In the genomic region with DNA sequence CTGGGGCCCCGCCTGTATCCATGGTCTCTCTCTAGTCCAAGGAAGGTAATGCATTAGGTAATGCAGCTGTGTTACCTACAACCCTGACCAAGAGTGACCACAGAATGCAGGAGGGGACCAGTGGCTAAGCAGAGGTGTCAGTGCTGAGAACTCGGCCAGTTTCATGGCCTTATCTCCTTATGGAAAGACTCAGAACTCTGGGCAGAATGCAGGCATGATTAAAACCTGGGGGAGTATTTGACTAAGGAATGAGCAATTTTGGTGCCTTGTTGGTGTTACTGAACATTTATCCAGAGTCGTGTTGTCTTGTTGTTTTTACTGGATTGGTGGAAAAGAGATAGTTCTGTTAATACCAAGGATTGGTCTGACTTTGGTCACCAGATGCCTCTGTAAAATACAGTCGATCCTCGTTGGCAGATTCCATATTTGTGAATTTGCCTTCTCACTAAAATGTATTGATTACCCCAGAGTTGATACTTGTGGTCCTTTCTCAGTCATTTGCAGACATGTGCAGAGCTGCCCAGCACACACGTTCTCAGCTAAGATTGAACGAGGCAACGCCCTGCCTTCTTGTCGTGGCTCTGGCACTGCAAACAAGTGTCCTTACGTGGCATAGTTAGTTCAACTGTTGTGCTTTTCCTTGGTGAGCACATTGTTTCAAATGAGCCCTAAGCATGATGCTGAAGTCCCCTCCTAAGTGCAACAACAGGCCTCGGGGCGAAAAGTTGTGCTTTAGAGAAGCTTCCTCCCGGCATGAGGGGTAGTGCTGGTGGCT, we compare ENCODE assay signal across 24 cellular contexts.
DNase-seq lines count a peak whose midpoint lies in the region; ATAC-seq, FAIRE-seq and TF ChIP-seq lines count a peak whose summit lies in the region.
"Had no signal": no experiment of that assay in that cellular context is flagged by ENCODE, and none has a peak within 500 bp of the region (broad histone marks: within the 10 kb centered on the region; RNA-seq: fewer than 3 reads in every experiment).

No MANE protein-coding gene starts in this region.

- no peaks in the 10 kb centered on the region for H3K36me3 Mint-ChIP-seq in WTC11

- DNase-seq in heart left ventricle = no peak
- no peak for DNase-seq in left ventricle myocardium superior
- DNase-seq in WTC11 (ENCODE audit: low spot score) = no peak
- peak; percentile 22 for DNase-seq in kidney
- DNase-seq in gastrocnemius medialis = no peak
- DNase-seq in Ammon's horn (ENCODE audit: low spot score) = no peak
- no peak for DNase-seq in NCI-H524 treated with DMSO at 0.1 percent for 48 hours (lab: John Stamatoyannopoulos, UW)
- DNase-seq in testis = no peak
- DNase-seq: AML-193; EL; GF-D8; H7; Kasumi-1; MG63; NCI-H1048; NCI-H1436; NCI-H187 treated with DMSO at 0.1 percent for 48 hours; NCI-H510A; NCI-H774; NK-92 treated with Interleukin-12 subunit alpha and Interleukin-12 subunit beta, amount 100 ng/mL, for 24 hours had no signal

- WGBS in heart left ventricle, 4 donors = 57 to 76% (median 68%) methylated on average over 12 to 13 of the region's 13 CpGs
- 89 to 90% methylated on average over 12 to 13 of the region's 13 CpGs for WGBS in testis, 2 donors

- no peak overlapping the region for H3K4me3 Mint-ChIP-seq in WTC11

- CTCF ChIA-PET in WTC11 (lab: Charles Lee) = interaction anchor here (1.0 kb wide), 1 partner anchor 144 kb away, joined by 3 read pairs; no protein-coding TSS in a partner anchor

- TF ChIP-seq POLR2A in heart left ventricle (IDR thresholded peaks at IDR 0.05) (no peak), gastrocnemius medialis (IDR thresholded peaks at IDR 0.05) (no peak), testis (IDR thresholded peaks at IDR 0.05) (no peak)

- peaks cover 28% of the 10 kb centered on the region for H3K4me1 Mint-ChIP-seq in WTC11

- H3K4me1 ChIP-seq in heart left ventricle (peaks cover 12 to 93% (median 44%) of the 10 kb centered on the region in 12 donors), kidney (ENCODE audit: control insufficient read depth in 1 of 2, insufficient read depth in 1 of 2, low read depth in 1 of 2, low read length in 2 of 2) (peaks cover 9% of the 10 kb centered on the region in 2 donors), gastrocnemius medialis (peaks cover 35 to 39% of the 10 kb centered on the region in 2 donors), testis (peaks cover 10% of the 10 kb centered on the region)

- in situ Hi-C loops in gastrocnemius medialis (cut with MboI; ENCODE audit: low sequenced_read_pairs in 4 of 4) = no loop called here

- H3K9ac ChIP-seq in kidney (ENCODE audit: low read length in 2 of 2) = no peak overlapping the region

- ATAC-seq in heart left ventricle (no peak), left ventricle myocardium superior (no peak), WTC11 (no peak), gastrocnemius medialis (no peak)

- H3K9me3 ChIP-seq in heart left ventricle (no peaks in the 10 kb centered on the region), kidney (ENCODE audit: control insufficient read depth in 1 of 2, low read length in 2 of 2) (no peaks in the 10 kb centered on the region), gastrocnemius medialis (no peaks in the 10 kb centered on the region), testis (no peaks in the 10 kb centered on the region)
- H3K9me3 ChIP-seq: MG63, SJSA1 had no signal

- intact Hi-C loops in heart left ventricle (cut with DNase I) (no loop called here), left ventricle myocardium superior (cut with micrococcal nuclease) (no loop called here), kidney (cut with DNase I) (no loop called here), gastrocnemius medialis (cut with DNase I; ENCODE audit: low total_unique reads) (no loop called here), testis (cut with DNase I; ENCODE audit: low total_unique reads) (no loop called here)

- H3K4me3 ChIP-seq in heart left ventricle = no peak overlapping the region
- H3K4me3 ChIP-seq in kidney (ENCODE audit: low read length in 2 of 2) = no peak overlapping the region
- no peak overlapping the region for H3K4me3 ChIP-seq in gastrocnemius medialis
- no peak overlapping the region for H3K4me3 ChIP-seq in testis
- H3K4me3 ChIP-seq: MG63, SJSA1 had no signal

- no peaks in the 10 kb centered on the region for H3K9me3 Mint-ChIP-seq in WTC11

- H3K27ac ChIP-seq in heart left ventricle (peak overlapping the region in 8 of 12 donors; percentile 36 to 94 (median 50)), kidney (ENCODE audit: low read depth in 2 of 2, low read length in 2 of 2) (no peak overlapping the region), gastrocnemius medialis (peak overlapping the region; percentile 11 to 98 (median 28)), testis (no peak overlapping the region)
- H3K27ac ChIP-seq: C4-2B, SJSA1 had no signal

- TF ChIP-seq CTCF in heart left ventricle (IDR thresholded peaks at IDR 0.05) = no peak
- TF ChIP-seq CTCF in WTC11 (IDR thresholded peaks at IDR 0.05) = no peak
- TF ChIP-seq CTCF in kidney (IDR thresholded peaks at IDR 0.05; ENCODE audit: borderline replicate concordance, extremely low read depth, insufficient read depth) = no peak
- no peak for TF ChIP-seq CTCF in gastrocnemius medialis (IDR thresholded peaks at IDR 0.05 in 4 of 5, conservative IDR thresholded peaks at IDR 0.05 in 1 of 5)
- TF ChIP-seq CTCF in testis (IDR thresholded peaks at IDR 0.05) = no peak

- H3K36me3 ChIP-seq in heart left ventricle (peaks cover 0 to 48% (median 32%) of the 10 kb centered on the region in 9 donors), kidney (ENCODE audit: control insufficient read depth in 1 of 2, insufficient read depth in 2 of 2, low read length in 2 of 2) (peaks cover 0 to 2% of the 10 kb centered on the region in 2 donors), gastrocnemius medialis (peaks cover 0 to 35% of the 10 kb centered on the region in 2 donors), testis (ENCODE audit: low read depth, missing control alignments) (no peaks in the 10 kb centered on the region)
- H3K36me3 ChIP-seq: MG63, SJSA1 had no signal

- POLR2A ChIA-PET in WTC11 (lab: Charles Lee) = no interaction called here

- H3K27me3 ChIP-seq in heart left ventricle (no peaks in the 10 kb centered on the region), gastrocnemius medialis (no peaks in the 10 kb centered on the region), testis (no peaks in the 10 kb centered on the region)
- H3K27me3 ChIP-seq: MG63, SJSA1 had no signal

- no peak for FAIRE-seq in kidney (lab: Jason Lieb, UNC)
- FAIRE-seq: D721Med, GM19239 had no signal

- H3K27me3 Mint-ChIP-seq in WTC11 (ENCODE audit: low read depth) = no peaks in the 10 kb centered on the region

- peak overlapping the region; percentile 10; the same call in 1 of the 2 replicates for H3K27ac Mint-ChIP-seq in WTC11

TF ChIP-seq in WTC11, 78 proteins besides CTCF, POLR2A, EP300 and RAD21:
- TF ChIP-seq RELA (CRISPR knock-in tag; IDR thresholded peaks at IDR 0.05; ENCODE audit: borderline replicate concordance) = no peak
- no peak for TF ChIP-seq ZNF263 (CRISPR knock-in tag; IDR thresholded peaks at IDR 0.05; ENCODE audit: low read depth)
- no peak for TF ChIP-seq SOX15 (CRISPR knock-in tag; IDR thresholded peaks at IDR 0.05)
- TF ChIP-seq, protein P1, sequence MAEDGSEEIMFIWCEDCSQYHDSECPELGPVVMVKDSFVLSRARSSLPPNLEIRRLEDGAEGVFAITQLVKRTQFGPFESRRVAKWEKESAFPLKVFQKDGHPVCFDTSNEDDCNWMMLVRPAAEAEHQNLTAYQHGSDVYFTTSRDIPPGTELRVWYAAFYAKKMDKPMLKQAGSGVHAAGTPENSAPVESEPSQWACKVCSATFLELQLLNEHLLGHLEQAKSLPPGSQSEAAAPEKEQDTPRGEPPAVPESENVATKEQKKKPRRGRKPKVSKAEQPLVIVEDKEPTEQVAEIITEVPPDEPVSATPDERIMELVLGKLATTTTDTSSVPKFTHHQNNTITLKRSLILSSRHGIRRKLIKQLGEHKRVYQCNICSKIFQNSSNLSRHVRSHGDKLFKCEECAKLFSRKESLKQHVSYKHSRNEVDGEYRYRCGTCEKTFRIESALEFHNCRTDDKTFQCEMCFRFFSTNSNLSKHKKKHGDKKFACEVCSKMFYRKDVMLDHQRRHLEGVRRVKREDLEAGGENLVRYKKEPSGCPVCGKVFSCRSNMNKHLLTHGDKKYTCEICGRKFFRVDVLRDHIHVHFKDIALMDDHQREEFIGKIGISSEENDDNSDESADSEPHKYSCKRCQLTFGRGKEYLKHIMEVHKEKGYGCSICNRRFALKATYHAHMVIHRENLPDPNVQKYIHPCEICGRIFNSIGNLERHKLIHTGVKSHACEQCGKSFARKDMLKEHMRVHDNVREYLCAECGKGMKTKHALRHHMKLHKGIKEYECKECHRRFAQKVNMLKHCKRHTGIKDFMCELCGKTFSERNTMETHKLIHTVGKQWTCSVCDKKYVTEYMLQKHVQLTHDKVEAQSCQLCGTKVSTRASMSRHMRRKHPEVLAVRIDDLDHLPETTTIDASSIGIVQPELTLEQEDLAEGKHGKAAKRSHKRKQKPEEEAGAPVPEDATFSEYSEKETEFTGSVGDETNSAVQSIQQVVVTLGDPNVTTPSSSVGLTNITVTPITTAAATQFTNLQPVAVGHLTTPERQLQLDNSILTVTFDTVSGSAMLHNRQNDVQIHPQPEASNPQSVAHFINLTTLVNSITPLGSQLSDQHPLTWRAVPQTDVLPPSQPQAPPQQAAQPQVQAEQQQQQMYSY (CRISPR knock-in tag; IDR thresholded peaks at IDR 0.05) = no peak

Comparison
In these comparisons a context has a peak if more than half of its experiments do, and no peak if none do; other contexts are left out.
1. H3K27ac ChIP-seq: peak in heart left ventricle (8 of 12) and gastrocnemius medialis (4 of 4); none in kidney (0 of 2) and testis (0 of 2).